In the genomic region with DNA sequence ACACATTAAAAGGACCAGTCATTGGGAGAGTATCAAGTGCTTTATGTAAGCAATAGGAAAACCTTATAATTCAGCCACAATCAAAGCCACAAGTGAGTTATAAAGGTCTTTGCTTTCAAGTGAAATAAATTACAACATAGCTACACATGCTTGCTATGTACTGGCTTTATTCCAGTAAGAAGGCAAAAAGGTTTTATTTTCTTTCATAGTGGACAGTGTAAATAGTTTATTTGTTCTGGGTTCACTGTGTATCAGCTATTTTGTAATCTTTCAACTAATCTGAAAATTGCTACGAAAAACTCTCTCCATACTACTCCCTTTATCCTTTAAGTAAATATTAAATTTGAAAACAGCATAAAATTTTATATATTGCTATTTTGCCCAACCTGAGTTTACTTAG, we compare ENCODE assay signal across 18 cellular contexts.
"Had no signal": no experiment of that assay in that cellular context is flagged by ENCODE, and none has a peak within 500 bp of the region (broad histone marks: within the 10 kb centered on the region; RNA-seq: fewer than 3 reads in every experiment).

No MANE protein-coding gene starts in this region.

- H3K9me3 ChIP-seq: tibial nerve, vagina had no signal

- H3K27ac ChIP-seq: brain microvascular endothelial cell, tibial nerve, vagina had no signal

- FAIRE-seq: islet of Langerhans had no signal

- H3K27me3 ChIP-seq: brain microvascular endothelial cell, tibial nerve, vagina had no signal

- ATAC-seq: activated T-cell treated with anti-CD3 and anti-CD28 coated beads, Interleukin-2, amount 50 U/mL, for 4 hours; left lobe of liver; naive thymus-derived CD8-positive, alpha-beta T cell; stimulated activated memory B cell treated with anti-CD40 and anti-IgM and Interleukin-4, amounts not matched to agents 10 μg/mL and 1 μg/mL and 100 μg/mL, for 72 hours; WTC11 had no signal

- H3K4me1 ChIP-seq: tibial nerve, vagina had no signal

- H3K36me3 ChIP-seq: brain microvascular endothelial cell, tibial nerve, vagina had no signal

- H3K4me3 ChIP-seq: tibial nerve, vagina had no signal

- DNase-seq: activated CD4-positive, alpha-beta memory T cell treated with anti-CD3 and anti-CD28 coated beads, Interleukin-2, amount 10 ng/mL, durations not matched to agents 7 days and 5 days; activated CD4-positive, alpha-beta T cell treated with anti-CD3 and anti-CD28 coated beads for 4 hours; activated effector memory CD4-positive, alpha-beta T cell treated with anti-CD3 and anti-CD28 coated beads, Interleukin-2, amount 50 U/mL, for 16 hours; activated T-cell treated with anti-CD3 and anti-CD28 coated beads, Interleukin-2, amount 50 U/mL, for 4 hours; amniotic stem cell; brain microvascular endothelial cell; cortex of kidney; effector memory CD4-positive, alpha-beta T cell; naive thymus-derived CD8-positive, alpha-beta T cell; retina; stimulated activated CD4-positive, alpha-beta T cell treated with anti-CD3 and anti-CD28 coated beads, Interleukin-2, amount 100 ng/mL, for 48 hours; T-helper 2 cell had no signal
